Comparison of ENCODE assay signal across 8 cellular contexts in genomic region chr12:55072093-55072492, GRCh38. TPM values are rescaled to one million over a fixed set of nuclear protein-coding genes. Genes with fewer than 3 reads are reported as not detected.
DNase-seq lines count a peak whose midpoint lies in the region; ATAC-seq lines count a peak whose summit lies in the region.

No MANE protein-coding gene starts in this region.

- DNase-seq in COLO668 (lab: John Stamatoyannopoulos, UW; ENCODE audit: unreplicated experiment) (peak; percentile 19), NCI-H2029 treated with DMSO at 0.1 percent for 48 hours (lab: John Stamatoyannopoulos, UW) (peak; percentile 12), cerebellum (ENCODE audit: low spot score) (peak; percentile 10), middle frontal gyrus (ENCODE audit: extremely low spot score, low spot score) (peak; percentile 33), NCI-H526 treated with DMSO at 0.1 percent for 48 hours (lab: John Stamatoyannopoulos, UW) (no peak)
- peak; percentile 77 for DNase-seq in stimulated activated naive CD8-positive, alpha-beta T cell treated with anti-CD3 and anti-CD28 coated beads, Interleukin-15, Interleukin-2, amounts not matched to agents 100 U/mL and 50 U/mL, for 24 hours

- peak; percentile 47 for ATAC-seq in GM21619 (IDR thresholded peaks at IDR 0.05; ENCODE audit: unreplicated experiment)
- peak; percentile 63 to 65 for ATAC-seq in activated CD4-positive, CD25-positive, alpha-beta regulatory T cell treated with anti-CD3 and anti-CD28 coated beads, Interleukin-2, amount 50 U/mL, for 24 hours
- ATAC-seq in stimulated activated naive CD8-positive, alpha-beta T cell treated with anti-CD3 and anti-CD28 coated beads, Interleukin-15, Interleukin-2, amounts not matched to agents 100 U/mL and 50 U/mL, for 24 hours = peak; percentile 78

RNA-seq across cellular contexts. Expression of gene NEUROD4, which starts 52.3 kb away (rescaled TPM):
- total RNA-seq in cerebellum = 9.9 TPM

RNA-seq across cellular contexts. Expression of gene OR9K2, which starts 54.1 kb away (rescaled TPM):
- not detected for total RNA-seq in cerebellum
